6 cellular contexts compared by ENCODE assay signal in the genomic region with DNA sequence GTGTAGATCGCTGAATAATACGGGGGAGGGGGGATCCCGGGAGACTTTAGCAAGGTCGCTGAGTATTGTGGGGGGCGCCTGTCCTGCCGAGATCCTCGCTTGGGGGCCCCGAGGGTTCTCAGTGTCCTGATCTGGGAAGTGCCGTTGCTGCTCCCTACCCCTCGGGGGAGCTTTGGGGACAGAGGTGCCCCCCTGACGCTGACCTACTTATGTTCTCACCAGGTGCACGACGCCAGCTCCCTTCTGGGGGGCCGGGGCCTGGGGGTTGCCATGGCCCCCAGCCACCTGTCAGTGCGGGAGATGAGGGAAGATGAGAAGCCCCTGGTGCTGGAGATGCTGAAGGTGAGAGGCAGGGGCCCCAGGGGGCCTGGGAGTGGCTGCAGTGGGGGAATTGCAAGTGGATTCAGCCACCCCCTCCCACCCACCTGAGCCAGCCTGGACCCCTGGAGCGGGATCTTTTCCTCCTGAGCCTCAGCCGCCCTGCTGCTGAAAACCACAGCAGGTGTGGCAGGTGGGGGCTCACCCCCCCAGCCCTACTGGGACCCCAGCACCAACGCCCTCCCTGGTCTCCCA. TPM values are rescaled to one million over a fixed set of nuclear protein-coding genes. Genes with fewer than 3 reads are reported as not detected.
DNase-seq lines count a peak whose midpoint lies in the region.

No MANE protein-coding gene starts in this region.

- H3K4ac ChIP-seq in mesendoderm (ENCODE audit: low read depth, low read length) = no peak overlapping the region

- WGBS in mesendoderm (ENCODE audit: extremely low coverage, insufficient coverage, low lambda C conversion rate) = no CpG with 5 or more reads among the region's 18 CpGs

- H3K36me3 Mint-ChIP-seq in activated CD4-positive, alpha-beta memory T cell treated with anti-CD3 and anti-CD28 coated beads, Interleukin-2, amount 10 ng/mL, durations not matched to agents 7 days and 5 days (ENCODE audit: low read depth) = peaks cover 3% of the 10 kb centered on the region

- H3K27me3 Mint-ChIP-seq in activated CD4-positive, alpha-beta memory T cell treated with anti-CD3 and anti-CD28 coated beads, Interleukin-2, amount 10 ng/mL, durations not matched to agents 7 days and 5 days = no peaks in the 10 kb centered on the region

- peak overlapping the region; percentile 41 for H3K4me3 ChIP-seq in mesendoderm (ENCODE audit: low read length)

- H3K9me3 Mint-ChIP-seq in activated CD4-positive, alpha-beta memory T cell treated with anti-CD3 and anti-CD28 coated beads, Interleukin-2, amount 10 ng/mL, durations not matched to agents 7 days and 5 days = no peaks in the 10 kb centered on the region

- no peaks in the 10 kb centered on the region for H3K27me3 ChIP-seq in mesendoderm (ENCODE audit: insufficient read depth, low read length, poor library complexity)

- CTCF ChIA-PET in activated CD4-positive, alpha-beta memory T cell treated with anti-CD3 and anti-CD28 coated beads, Interleukin-2, amount 10 ng/mL, durations not matched to agents 7 days and 5 days (lab: Charles Lee) = interaction anchor here (0.8 to 1.9 kb wide), 5 partner anchors 9 to 19 kb away, joined by 3 to 23 read pairs (median 5); no protein-coding TSS in a partner anchor

- peaks cover 8% of the 10 kb centered on the region for H3K4me1 ChIP-seq in mesendoderm (ENCODE audit: control insufficient read depth, low read depth, low read length)

- H3K36me3 ChIP-seq in mesendoderm (ENCODE audit: control insufficient read depth, insufficient read depth, low read length) = no peaks in the 10 kb centered on the region

- in situ Hi-C loops in G401 (cut with HindIII; ENCODE audit: low sequenced_read_pairs) = no loop called here

- H4K8ac ChIP-seq in mesendoderm (ENCODE audit: low read depth, low read length) = no peak overlapping the region

- no peak overlapping the region for H4K5ac ChIP-seq in mesendoderm (ENCODE audit: low read length)

- no peak overlapping the region for H3K27ac Mint-ChIP-seq in activated CD4-positive, alpha-beta memory T cell treated with anti-CD3 and anti-CD28 coated beads, Interleukin-2, amount 10 ng/mL, durations not matched to agents 7 days and 5 days

- H2BK5ac ChIP-seq in mesendoderm (ENCODE audit: low read length) = no peak overlapping the region

- no peak overlapping the region for H3K23ac ChIP-seq in mesendoderm (ENCODE audit: low read length)

- POLR2A ChIA-PET in activated CD4-positive, alpha-beta memory T cell treated with anti-CD3 and anti-CD28 coated beads, Interleukin-2, amount 10 ng/mL, durations not matched to agents 7 days and 5 days (lab: Charles Lee) = interaction anchor here (0.9 to 2.8 kb wide), 8 partner anchors 9 to 146 kb away, joined by 3 to 24 read pairs (median 4); a partner anchor contains a TSS

- peaks cover 2% of the 10 kb centered on the region for H3K79me1 ChIP-seq in mesendoderm (ENCODE audit: low read length)

- H3K18ac ChIP-seq in mesendoderm (ENCODE audit: low read length) = peak overlapping the region; percentile 57

- H2BK15ac ChIP-seq in mesendoderm (replicated peaks; ENCODE audit: low read depth) = no peak overlapping the region

- H3K27ac ChIP-seq in mesendoderm (ENCODE audit: low read depth, low read length) = no peak overlapping the region

- H2AK5ac ChIP-seq in mesendoderm (ENCODE audit: low read length) = no peak overlapping the region

- peak; percentile 23 for DNase-seq in G401 (ENCODE audit: low spot score)
- no peak for DNase-seq in activated CD4-positive, alpha-beta memory T cell treated with anti-CD3 and anti-CD28 coated beads, Interleukin-2, amount 10 ng/mL, durations not matched to agents 7 days and 5 days
- peak; percentile 12 for DNase-seq in mesendoderm
- DNase-seq in RPMI8226 = no peak
- no peak for DNase-seq in HuH-7 (ENCODE audit: low spot score)
- DNase-seq in inferior parietal cortex (ENCODE audit: extremely low spot score) = no peak

- H3K79me2 ChIP-seq in mesendoderm (ENCODE audit: control insufficient read depth, insufficient read depth, low read length) = no peaks in the 10 kb centered on the region

- H2BK120ac ChIP-seq in mesendoderm (ENCODE audit: low read depth, low read length) = no peak overlapping the region

- H3K4me2 ChIP-seq in mesendoderm (ENCODE audit: low read length) = peak overlapping the region; percentile 57

- peak overlapping the region; percentile 73 for H3K4me3 Mint-ChIP-seq in activated CD4-positive, alpha-beta memory T cell treated with anti-CD3 and anti-CD28 coated beads, Interleukin-2, amount 10 ng/mL, durations not matched to agents 7 days and 5 days

- peak overlapping the region; percentile 90 for H3K56ac ChIP-seq in mesendoderm (ENCODE audit: low read length)

- peaks cover 12% of the 10 kb centered on the region for H3K4me1 Mint-ChIP-seq in activated CD4-positive, alpha-beta memory T cell treated with anti-CD3 and anti-CD28 coated beads, Interleukin-2, amount 10 ng/mL, durations not matched to agents 7 days and 5 days

- peak overlapping the region; percentile 71 for H3K9ac ChIP-seq in mesendoderm (ENCODE audit: low read length)

RNA-seq across cellular contexts. Expression of a gene that starts 0.5 kb away (rescaled TPM):
- total RNA-seq in G401 (2014; rRNA removed; shearing (Covaris generic)) = 143 and 157 TPM in 2 replicates
- total RNA-seq in activated CD4-positive, alpha-beta memory T cell treated with anti-CD3 and anti-CD28 coated beads, Interleukin-2, amount 10 ng/mL, durations not matched to agents 7 days and 5 days = 10 to 100 TPM; 11.9 to 12.0 TPM
- polyA plus RNA-seq in mesendoderm (2013, experiment 1 of 2) = 23.8 TPM
- 26.3 TPM for polyA plus RNA-seq in mesendoderm (2013, experiment 2 of 2)

RNA-seq across cellular contexts. Expression of a gene that starts 2.7 kb away (rescaled TPM):
- 2.5 and 9.4 TPM in 2 replicates for total RNA-seq in G401 (2014; rRNA removed; shearing (Covaris generic))
- under 1 TPM; 0.15 to 0.18 TPM for total RNA-seq in activated CD4-positive, alpha-beta memory T cell treated with anti-CD3 and anti-CD28 coated beads, Interleukin-2, amount 10 ng/mL, durations not matched to agents 7 days and 5 days
- polyA plus RNA-seq in mesendoderm (2013, experiment 1 of 2) = 0.31 TPM
- polyA plus RNA-seq in mesendoderm (2013, experiment 2 of 2) = 0.28 TPM

RNA-seq across cellular contexts. Expression of a gene that starts 9.1 kb away (rescaled TPM):
- 13.3 and 27.6 TPM in 2 replicates for total RNA-seq in G401 (2014; rRNA removed; shearing (Covaris generic))
- total RNA-seq in activated CD4-positive, alpha-beta memory T cell treated with anti-CD3 and anti-CD28 coated beads, Interleukin-2, amount 10 ng/mL, durations not matched to agents 7 days and 5 days = 1 to 10 TPM; 6.7 to 9.1 TPM
- 7.8 TPM for polyA plus RNA-seq in mesendoderm (2013, experiment 1 of 2)
- polyA plus RNA-seq in mesendoderm (2013, experiment 2 of 2) = 8.9 TPM

RNA-seq across cellular contexts. Expression of a gene that starts 21.0 kb away (rescaled TPM):
- not detected in 2 replicates for total RNA-seq in G401 (2014; rRNA removed; shearing (Covaris generic))
- not detected for total RNA-seq in activated CD4-positive, alpha-beta memory T cell treated with anti-CD3 and anti-CD28 coated beads, Interleukin-2, amount 10 ng/mL, durations not matched to agents 7 days and 5 days
- polyA plus RNA-seq in mesendoderm (2013, experiment 1 of 2) = 0.20 TPM
- 0.15 TPM for polyA plus RNA-seq in mesendoderm (2013, experiment 2 of 2)

RNA-seq across cellular contexts. Expression of a gene that starts 24.1 kb away (rescaled TPM):
- total RNA-seq in G401 (2014; rRNA removed; shearing (Covaris generic)) = 186 and 197 TPM in 2 replicates
- total RNA-seq in activated CD4-positive, alpha-beta memory T cell treated with anti-CD3 and anti-CD28 coated beads, Interleukin-2, amount 10 ng/mL, durations not matched to agents 7 days and 5 days = 10 to 100 TPM; 14.5 to 16.7 TPM
- 16.5 TPM for polyA plus RNA-seq in mesendoderm (2013, experiment 1 of 2)
- 16.9 TPM for polyA plus RNA-seq in mesendoderm (2013, experiment 2 of 2)

Comparison
In these comparisons a context has a peak if more than half of its experiments do, and no peak if none do; other contexts are left out.
1. DNase-seq: peak in G401 (single experiment) and mesendoderm (single experiment); none in activated CD4-positive, alpha-beta memory T cell treated with anti-CD3 and anti-CD28 coated beads, Interleukin-2, amount 10 ng/mL, durations not matched to agents 7 days and 5 days (single experiment), RPMI8226 (single experiment), HuH-7 (single experiment) and inferior parietal cortex (single experiment).
2. RNA of a gene that starts 0.5 kb away (total RNA-seq): 143 to 157 TPM in G401; 11.9 to 12.0 TPM in activated CD4-positive, alpha-beta memory T cell treated with anti-CD3 and anti-CD28 coated beads, Interleukin-2, amount 10 ng/mL, durations not matched to agents 7 days and 5 days; every median in the first group is over 10 times any median in the second.